1 cellular context compared by ENCODE assay signal in genomic region chr13:60397693-60398437, GRCh38.
TF ChIP-seq lines count a peak whose summit lies in the region.

No MANE protein-coding gene starts in this region.

TF ChIP-seq in HepG2, 621 proteins besides CTCF, POLR2A, EP300 and RAD21 (continued from another document):
- TF ChIP-seq ZSCAN21 (CRISPR knock-in tag; IDR thresholded peaks at IDR 0.05; ENCODE audit: borderline replicate concordance): peak; percentile 28; the same call in 1 of the 2 replicates
- TF ChIP-seq ZKSCAN1 (IDR thresholded peaks at IDR 0.05; ENCODE audit: low read length): no peak
- no peak for TF ChIP-seq ZNF256 (CRISPR knock-in tag; conservative IDR thresholded peaks at IDR 0.05)
- peak; percentile 33; the same call in 1 of the 2 replicates for TF ChIP-seq KDM2A (CRISPR knock-in tag; IDR thresholded peaks at IDR 0.05; ENCODE audit: borderline replicate concordance, low read depth)
- TF ChIP-seq HBP1 (CRISPR knock-in tag; IDR thresholded peaks at IDR 0.05; ENCODE audit: low read depth): no peak
- TF ChIP-seq PHB2 (IDR thresholded peaks at IDR 0.05; ENCODE audit: partially characterized antibody): no peak
- peak; percentile 13; the same call in 1 of the 2 replicates for TF ChIP-seq ARID4A (CRISPR knock-in tag; IDR thresholded peaks at IDR 0.05; ENCODE audit: borderline replicate concordance)
- peak; percentile 30 for TF ChIP-seq ASH2L (IDR thresholded peaks at IDR 0.05; ENCODE audit: insufficient read length, low read depth, low read length)
- 0 out of 2 replicates have a peak, but pooled peaks have one; percentile 22 for TF ChIP-seq ISL2 (CRISPR knock-in tag; IDR thresholded peaks at IDR 0.05)
- TF ChIP-seq ZNF232 (CRISPR knock-in tag; IDR thresholded peaks at IDR 0.05; ENCODE audit: borderline replicate concordance): 0 out of 2 replicates have a peak, but pooled peaks have one; percentile 35
- 0 out of 2 replicates have a peak, but pooled peaks have one; percentile 48 for TF ChIP-seq GABPB1 (CRISPR knock-in tag; IDR thresholded peaks at IDR 0.05)
- 0 out of 2 replicates have a peak, but pooled peaks have one; percentile 18 for TF ChIP-seq ZNF670 (CRISPR knock-in tag; IDR thresholded peaks at IDR 0.05; ENCODE audit: borderline replicate concordance)
- TF ChIP-seq MEIS2 (CRISPR knock-in tag; IDR thresholded peaks at IDR 0.05): peak; percentile 66; the same call in 1 of the 2 replicates
